12 cellular contexts compared by ENCODE assay signal in genomic region chr16:28495795-28496749, GRCh38. TPM values are rescaled to one million over a fixed set of nuclear protein-coding genes. Genes with fewer than 3 reads are reported as not detected.
A peak's percentile ranks its signal among the peaks of the same experiment; 100 is the strongest.
DNase-seq lines count a peak whose midpoint lies in the region; ATAC-seq and TF ChIP-seq lines count a peak whose summit lies in the region.
"Had no signal": no experiment of that assay in that cellular context is flagged by ENCODE, and none has a peak within 500 bp of the region (broad histone marks: within the 10 kb centered on the region; RNA-seq: fewer than 3 reads in every experiment).

No MANE protein-coding gene starts in this region.

- no peak for TF ChIP-seq CTCF in CD8-positive, alpha-beta T cell (IDR thresholded peaks at IDR 0.05)
- no peak for TF ChIP-seq CTCF in NB4 (IDR thresholded peaks at IDR 0.05; ENCODE audit: low read depth, low read length)
- no peak for TF ChIP-seq CTCF in osteoblast (IDR thresholded peaks at IDR 0.05; ENCODE audit: extremely low read depth, low read depth, low read length)

- H3K27ac Mint-ChIP-seq in CD8-positive, alpha-beta T cell = peak overlapping the region; percentile 100

- peak overlapping the region; percentile 82 for H3K4me3 ChIP-seq in CD8-positive, alpha-beta T cell (ENCODE audit: low read depth, low read length)
- H3K4me3 ChIP-seq in NB4 (ENCODE audit: low read depth, low read length) = peak overlapping the region; percentile 64
- peak overlapping the region; percentile 48 to 60 for H3K4me3 ChIP-seq in duodenal mucosa (ENCODE audit: low read depth in 1 of 2, low read length in 2 of 2)
- no peak overlapping the region for H3K4me3 ChIP-seq in osteoblast (ENCODE audit: insufficient read depth, low read length)

- no peak overlapping the region for H3K27ac ChIP-seq in CD8-positive, alpha-beta T cell (ENCODE audit: low read depth, low read length)
- H3K27ac ChIP-seq in duodenal mucosa (ENCODE audit: low read depth, low read length) = no peak overlapping the region
- H3K27ac ChIP-seq in osteoblast (ENCODE audit: low read depth, low read length) = no peak overlapping the region

- no peak for TF ChIP-seq POLR2A in NB4 (IDR thresholded peaks at IDR 0.05; ENCODE audit: extremely low read depth, insufficient read length)

- no peaks in the 10 kb centered on the region for H4K20me1 ChIP-seq in osteoblast (ENCODE audit: insufficient read depth, low read length)

- peaks cover 37% of the 10 kb centered on the region for H3K36me3 Mint-ChIP-seq in CD8-positive, alpha-beta T cell

- H3K36me3 ChIP-seq in CD8-positive, alpha-beta T cell (ENCODE audit: insufficient read depth, low read length) = no peaks in the 10 kb centered on the region
- H3K36me3 ChIP-seq in duodenal mucosa (ENCODE audit: control insufficient read depth in 1 of 2, insufficient read depth in 2 of 2, low read length in 2 of 2) (no peaks in the 10 kb centered on the region), osteoblast (ENCODE audit: insufficient read depth, low read length) (no peaks in the 10 kb centered on the region)
- H3K36me3 ChIP-seq: right atrium auricular region had no signal

- intact Hi-C loops in CD8-positive, alpha-beta T cell (cut with DNase I, micrococcal nuclease) = loop anchor here in 1 of 2 experiments (2.0 kb wide), 3 partner anchors 39 to 429 kb away; partner anchors contain the start of gene RABEP2

- H3K9me3 ChIP-seq in CD8-positive, alpha-beta T cell (ENCODE audit: low read length) = no peaks in the 10 kb centered on the region
- H3K9me3 ChIP-seq in duodenal mucosa (ENCODE audit: control insufficient read depth in 1 of 2, low read length in 2 of 2) (no peaks in the 10 kb centered on the region), osteoblast (ENCODE audit: low read depth, low read length) (no peaks in the 10 kb centered on the region)
- H3K9me3 ChIP-seq: right atrium auricular region had no signal

- no peak for DNase-seq in CD8-positive, alpha-beta T cell
- DNase-seq in NB4 (ENCODE audit: low read depth) (no peak), osteoblast (ENCODE audit: insufficient read length, low spot score, missing footprints) (peak; percentile 70), NCI-H2171 treated with DMSO at 0.1 percent for 48 hours (lab: John Stamatoyannopoulos, UW) (no peak), NCI-H748 treated with DMSO at 0.1 percent for 48 hours (lab: John Stamatoyannopoulos, UW) (no peak)
- DNase-seq: central memory CD4-positive, alpha-beta T cell; NCI-H510A had no signal

- no peaks in the 10 kb centered on the region for H3K27me3 ChIP-seq in CD8-positive, alpha-beta T cell (ENCODE audit: insufficient read depth, low read length)
- no peaks in the 10 kb centered on the region for H3K27me3 ChIP-seq in duodenal mucosa (ENCODE audit: control insufficient read depth in 1 of 2, insufficient read depth in 2 of 2, low read length in 2 of 2)
- H3K27me3 ChIP-seq in osteoblast (ENCODE audit: insufficient read depth, low read length) = no peaks in the 10 kb centered on the region
- H3K27me3 ChIP-seq: right atrium auricular region had no signal

- ATAC-seq in CD8-positive, alpha-beta T cell = no peak
- ATAC-seq in GM18498 (IDR thresholded peaks at IDR 0.05; ENCODE audit: unreplicated experiment) = no peak
- ATAC-seq: Right ventricle myocardium inferior had no signal

- no peak overlapping the region for H2AFZ ChIP-seq in osteoblast (ENCODE audit: low read length)

- H3K9ac ChIP-seq in duodenal mucosa (ENCODE audit: low read depth in 1 of 2, low read length in 2 of 2) = peak overlapping the region; percentile 53 to 54

- H3K4me1 ChIP-seq in CD8-positive, alpha-beta T cell (ENCODE audit: insufficient read depth, low read length) = peaks cover 45% of the 10 kb centered on the region
- H3K4me1 ChIP-seq in duodenal mucosa (ENCODE audit: control insufficient read depth in 1 of 2, insufficient read depth in 2 of 2, low read length in 2 of 2) (peaks cover 0 to 19% of the 10 kb centered on the region in 2 donors), osteoblast (ENCODE audit: insufficient read depth, low read length) (peaks cover 5% of the 10 kb centered on the region)

- H3K4me1 Mint-ChIP-seq in CD8-positive, alpha-beta T cell (ENCODE audit: low read depth) = peaks cover 58% of the 10 kb centered on the region

- H3K4me2 ChIP-seq in osteoblast (ENCODE audit: insufficient read depth, low read length) = no peak overlapping the region

- peaks cover 5% of the 10 kb centered on the region for H3K79me2 ChIP-seq in osteoblast (ENCODE audit: insufficient read depth, low read length)

- H3K27me3 Mint-ChIP-seq in CD8-positive, alpha-beta T cell (ENCODE audit: low read depth) = no peaks in the 10 kb centered on the region

- peak overlapping the region; percentile 87 for H3K4me3 Mint-ChIP-seq in CD8-positive, alpha-beta T cell

- H3K9me3 Mint-ChIP-seq in CD8-positive, alpha-beta T cell = no peaks in the 10 kb centered on the region

- POLR2A ChIA-PET in CD8-positive, alpha-beta T cell (lab: Charles Lee) = interaction anchor here (1.4 to 2.3 kb wide), 2 partner anchors 38 to 39 kb away, joined by 4 to 26 read pairs; no protein-coding TSS in a partner anchor

- CTCF ChIA-PET in CD8-positive, alpha-beta T cell (lab: Charles Lee) = interaction anchor here (0.6 to 1.4 kb wide), 4 partner anchors 8 to 350 kb away, joined by 3 read pairs; partner anchors contain the start of genes IL27 and TUFM

RNA-seq across cellular contexts. Expression of gene APOBR, which starts 1.6 kb away (rescaled TPM):
- total RNA-seq in CD8-positive, alpha-beta T cell = 1 to 10 TPM; 6.3 TPM
- under 0.01 TPM in 1 of 2 replicates, not detected in the other for total RNA-seq in osteoblast

RNA-seq across cellular contexts. Expression of gene CLN3, which starts 4.2 kb away (rescaled TPM):
- 10 to 100 TPM; 37.0 to 43.2 TPM for total RNA-seq in CD8-positive, alpha-beta T cell
- 27.9 and 28.0 TPM in 2 replicates for total RNA-seq in osteoblast

RNA-seq across cellular contexts. Expression of gene IL27, which starts 10.6 kb away (rescaled TPM):
- not detected for total RNA-seq in CD8-positive, alpha-beta T cell
- not detected in 2 replicates for total RNA-seq in osteoblast
- total RNA-seq: right atrium auricular region, Right ventricle myocardium inferior, subcutaneous adipose tissue had no signal

RNA-seq across cellular contexts. Expression of gene NPIPB7, which starts 23.9 kb away (rescaled TPM):
- not detected for total RNA-seq in CD8-positive, alpha-beta T cell
- total RNA-seq in osteoblast = not detected in 2 replicates
- total RNA-seq: right atrium auricular region, Right ventricle myocardium inferior, subcutaneous adipose tissue had no signal

RNA-seq across cellular contexts. Expression of gene NUPR1, which starts 42.7 kb away (rescaled TPM):
- total RNA-seq in CD8-positive, alpha-beta T cell = not detected
- 27.9 and 31.5 TPM in 2 replicates for total RNA-seq in osteoblast
